Comparison of ENCODE assay signal across 12 cellular contexts in genomic region chr5:4947899-4948556, GRCh38.
"Had no signal": no experiment of that assay in that cellular context is flagged by ENCODE, and none has a peak within 500 bp of the region (broad histone marks: within the 10 kb centered on the region; RNA-seq: fewer than 3 reads in every experiment).

No MANE protein-coding gene starts in this region.

- DNase-seq: cortex of kidney; dorsolateral prefrontal cortex; effector CD8-positive, alpha-beta T cell; islet precursor cell; natural killer cell; ovary; small intestine; stimulated activated CD4-positive, alpha-beta T cell treated with anti-CD3 and anti-CD28 coated beads, Interleukin-12 subunit alpha, Interleukin-12 subunit beta, amount 100 ng/mL, for 4 hours; stimulated activated naive CD4-positive, alpha-beta T cell; stomach; trophoblast cell had no signal

- H3K4me1 ChIP-seq: right atrium auricular region, stomach had no signal

- H3K9me3 ChIP-seq: ovary, right atrium auricular region, stomach had no signal

- H3K36me3 ChIP-seq: ovary, right atrium auricular region, stomach had no signal

- H3K27ac ChIP-seq: dorsolateral prefrontal cortex, ovary, right atrium auricular region, stomach had no signal

- H3K27me3 ChIP-seq: ovary, right atrium auricular region, stomach had no signal

- H3K4me3 ChIP-seq: dorsolateral prefrontal cortex, ovary, right atrium auricular region, stomach had no signal
